Comparison of ENCODE assay signal across 8 cellular contexts in the genomic region with DNA sequence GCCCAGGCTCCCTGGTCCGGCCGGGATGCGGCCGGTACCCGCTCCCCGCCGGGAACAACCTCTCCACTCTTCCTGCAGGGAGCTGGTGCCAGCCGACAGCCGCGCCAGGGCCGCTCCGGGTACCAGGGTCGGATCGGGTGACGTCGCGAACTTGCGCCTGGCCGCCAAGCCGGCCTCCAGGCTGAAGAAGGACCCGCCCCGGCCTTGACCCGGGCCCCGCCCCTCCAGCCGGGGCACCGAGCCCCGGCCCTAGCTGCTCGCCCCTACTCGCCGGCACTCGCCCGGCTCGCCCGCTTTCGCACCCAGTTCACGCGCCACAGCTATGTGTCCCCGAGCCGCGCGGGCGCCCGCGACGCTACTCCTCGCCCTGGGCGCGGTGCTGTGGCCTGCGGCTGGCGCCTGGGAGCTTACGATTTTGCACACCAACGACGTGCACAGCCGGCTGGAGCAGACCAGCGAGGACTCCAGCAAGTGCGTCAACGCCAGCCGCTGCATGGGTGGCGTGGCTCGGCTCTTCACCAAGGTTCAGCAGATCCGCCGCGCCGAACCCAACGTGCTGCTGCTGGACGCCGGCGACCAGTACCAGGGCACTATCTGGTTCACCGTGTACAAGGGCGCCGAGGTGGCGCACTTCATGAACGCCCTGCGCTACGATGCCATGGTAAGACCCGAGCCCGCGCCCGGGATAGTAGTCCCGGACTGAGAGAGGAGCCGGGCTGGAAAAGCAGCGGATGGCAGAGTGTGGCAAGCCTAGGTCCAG. TPM values are rescaled to one million over a fixed set of nuclear protein-coding genes. Genes with fewer than 3 reads are reported as not detected.
DNase-seq lines count a peak whose midpoint lies in the region; ATAC-seq and TF ChIP-seq lines count a peak whose summit lies in the region.

A gene (plus strand): TSS at position 266 of the 760 bp plus-strand sequence. CDS start 57 bp downstream, at position 323.

- no peaks in the 10 kb centered on the region for H4K20me1 ChIP-seq in neural progenitor cell (ENCODE audit: low read depth)

- no peak within 1 kb of the TSS for H3K9ac ChIP-seq in neural progenitor cell

- DNase-seq in NCI-H82 (lab: John Stamatoyannopoulos, UW) (peak; percentile 38), NCI-H82 treated with DMSO at 0.1 percent for 48 hours (lab: John Stamatoyannopoulos, UW; ENCODE audit: unreplicated experiment) (no peak), NCI-H2227 (lab: John Stamatoyannopoulos, UW; ENCODE audit: unreplicated experiment) (peak; percentile 13), foreskin melanocyte (peak; percentile 74), neural progenitor cell (ENCODE audit: low spot score) (peak; percentile 70), NCI-H1092 (lab: John Stamatoyannopoulos, UW) (no peak)
- DNase-seq in activated naive CD4-positive, alpha-beta T cell treated with anti-CD3 and anti-CD28 coated beads, Interleukin-2, amount 10 ng/mL, durations not matched to agents 7 days and 5 days, result peak; percentile 57

- peak within 1 kb of the TSS; percentile 92 for H3K4me2 ChIP-seq in neural progenitor cell

- no peak within 1 kb of the TSS for H3K27ac ChIP-seq in neural progenitor cell

- no peak for TF ChIP-seq CTCF in neural progenitor cell (IDR thresholded peaks at IDR 0.05)

- H3K4me3 ChIP-seq in neural progenitor cell, result peak within 1 kb of the TSS; percentile 56

- H3K36me3 Mint-ChIP-seq in activated naive CD4-positive, alpha-beta T cell treated with anti-CD3 and anti-CD28 coated beads, Interleukin-2, amount 10 ng/mL, durations not matched to agents 7 days and 5 days, result no peaks in the 10 kb centered on the region
- no peaks in the 10 kb centered on the region for H3K36me3 Mint-ChIP-seq in neural progenitor cell

- peak within 1 kb of the TSS; percentile 73 for H3K4me3 Mint-ChIP-seq in activated naive CD4-positive, alpha-beta T cell treated with anti-CD3 and anti-CD28 coated beads, Interleukin-2, amount 10 ng/mL, durations not matched to agents 7 days and 5 days
- H3K4me3 Mint-ChIP-seq in neural progenitor cell, result peak within 1 kb of the TSS; percentile 89

- H3K4me1 ChIP-seq in neural progenitor cell, result no peaks in the 10 kb centered on the region

- H3K27me3 ChIP-seq in neural progenitor cell, result peaks cover 96% of the 10 kb centered on the region

- no peaks in the 10 kb centered on the region for H3F3A ChIP-seq in neural progenitor cell (ENCODE audit: low read depth)

- peak within 1 kb of the TSS; percentile 81 for H2AFZ ChIP-seq in neural progenitor cell (replicated peaks)

- H3K27me3 Mint-ChIP-seq in activated naive CD4-positive, alpha-beta T cell treated with anti-CD3 and anti-CD28 coated beads, Interleukin-2, amount 10 ng/mL, durations not matched to agents 7 days and 5 days, result peaks cover 79% of the 10 kb centered on the region
- peaks cover 33% of the 10 kb centered on the region for H3K27me3 Mint-ChIP-seq in neural progenitor cell (ENCODE audit: insufficient read depth, low read depth)

- H3K36me3 ChIP-seq in neural progenitor cell, result no peaks in the 10 kb centered on the region

- peaks cover 46% of the 10 kb centered on the region for H3K4me1 Mint-ChIP-seq in activated naive CD4-positive, alpha-beta T cell treated with anti-CD3 and anti-CD28 coated beads, Interleukin-2, amount 10 ng/mL, durations not matched to agents 7 days and 5 days
- H3K4me1 Mint-ChIP-seq in neural progenitor cell, result peaks cover 11% of the 10 kb centered on the region

- H3K79me2 ChIP-seq in neural progenitor cell (ENCODE audit: low read depth), result no peaks in the 10 kb centered on the region

- H3K27ac Mint-ChIP-seq in activated naive CD4-positive, alpha-beta T cell treated with anti-CD3 and anti-CD28 coated beads, Interleukin-2, amount 10 ng/mL, durations not matched to agents 7 days and 5 days, result peak within 1 kb of the TSS; percentile 53
- no peak within 1 kb of the TSS for H3K27ac Mint-ChIP-seq in neural progenitor cell

- ATAC-seq in HG02610 (IDR thresholded peaks at IDR 0.05; ENCODE audit: unreplicated experiment), result peak; percentile 83

- CTCF ChIA-PET in activated naive CD4-positive, alpha-beta T cell treated with anti-CD3 and anti-CD28 coated beads, Interleukin-2, amount 10 ng/mL, durations not matched to agents 7 days and 5 days (lab: Charles Lee), result interaction anchor here (1.4 to 4.3 kb wide), 6 partner anchors 11 to 95 kb away, joined by 4 to 51 read pairs (median 6); no protein-coding TSS in a partner anchor

- H3K9me3 Mint-ChIP-seq in activated naive CD4-positive, alpha-beta T cell treated with anti-CD3 and anti-CD28 coated beads, Interleukin-2, amount 10 ng/mL, durations not matched to agents 7 days and 5 days, result no peaks in the 10 kb centered on the region
- H3K9me3 Mint-ChIP-seq in neural progenitor cell, result no peaks in the 10 kb centered on the region

- no peaks in the 10 kb centered on the region for H3K9me3 ChIP-seq in neural progenitor cell (ENCODE audit: low read depth)

RNA-seq across cellular contexts. Expression of the gene that starts here (rescaled TPM):
- not detected in 2 replicates for total RNA-seq in neural progenitor cell (ENCODE audit: low replicate concordance)

Comparison
In these comparisons a context has a peak if more than half of its experiments do, and no peak if none do; other contexts are left out.
1. DNase-seq: peak in NCI-H82 (single experiment), NCI-H2227 (single experiment), activated naive CD4-positive, alpha-beta T cell treated with anti-CD3 and anti-CD28 coated beads, Interleukin-2, amount 10 ng/mL, durations not matched to agents 7 days and 5 days (single experiment) and foreskin melanocyte (single experiment); none in NCI-H82 treated with DMSO at 0.1 percent for 48 hours (single experiment) and NCI-H1092 (single experiment).
2. Peak in DNase-seq, H3K4me3 ChIP-seq and H3K4me2 ChIP-seq in neural progenitor cell; RNA of the gene not detected or under 1 TPM.